ENCODE assay signal across 37 cellular contexts in the genomic region with DNA sequence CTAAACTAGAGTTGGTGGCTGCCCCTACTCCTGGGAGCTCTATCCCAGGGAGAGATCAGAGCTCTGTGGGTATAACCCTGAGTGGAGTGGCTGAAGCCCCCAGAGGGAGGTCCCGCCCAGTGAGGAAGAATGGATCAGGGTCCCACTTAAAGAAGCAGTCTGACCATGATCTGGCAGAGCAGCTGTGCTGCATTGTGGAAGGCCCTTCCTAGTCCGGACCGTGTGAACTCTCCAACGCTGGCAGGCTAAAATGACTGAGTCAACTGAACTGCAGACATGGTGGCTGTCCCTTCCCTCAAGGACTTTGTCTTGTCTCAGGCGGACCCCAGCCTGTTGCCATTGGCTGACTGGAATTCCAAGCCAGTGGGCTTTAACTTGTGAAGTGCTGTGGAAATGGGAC.
"Had no signal": no experiment of that assay in that cellular context is flagged by ENCODE, and none has a peak within 500 bp of the region (broad histone marks: within the 10 kb centered on the region; RNA-seq: fewer than 3 reads in every experiment).

No MANE protein-coding gene starts in this region.

- H3K4me3 ChIP-seq: adrenal gland, body of pancreas, cardiac muscle cell, esophagus muscularis mucosa, gastrocnemius medialis had no signal

- H3K9me3 ChIP-seq: adrenal gland, body of pancreas, esophagus muscularis mucosa, gastrocnemius medialis had no signal

- H3K36me3 Mint-ChIP-seq: activated CD4-positive, alpha-beta memory T cell treated with anti-CD3 and anti-CD28 coated beads for 36 hours; activated CD8-positive, alpha-beta memory T cell treated with anti-CD3 and anti-CD28 coated beads, Interleukin-2, amount 10 ng/mL, durations not matched to agents 7 days and 5 days; activated naive CD4-positive, alpha-beta T cell treated with anti-CD3 and anti-CD28 coated beads, Interleukin-2, amount 50 U/mL, for 24 hours; activated naive CD8-positive, alpha-beta T cell treated with anti-CD3 and anti-CD28 coated beads for 36 hours had no signal

- H3K9me3 Mint-ChIP-seq: activated CD4-positive, alpha-beta memory T cell treated with anti-CD3 and anti-CD28 coated beads for 36 hours; activated CD4-positive, alpha-beta T cell treated with anti-CD3 and anti-CD28 coated beads, Interleukin-2, amount 10 ng/mL, durations not matched to agents 24 days and 14 days; activated naive CD4-positive, alpha-beta T cell treated with anti-CD3 and anti-CD28 coated beads for 36 hours; activated naive CD4-positive, alpha-beta T cell treated with anti-CD3 and anti-CD28 coated beads, Interleukin-2, amount 50 U/mL, for 24 hours; activated T-helper 2 cell treated with anti-CD3 and anti-CD28 coated beads, Interferon-gamma antibody, Interleukin-2, Interleukin-4, amounts not matched to agents 10 μg/mL and 5 μg/mL and 100 μg/mL, durations not matched to agents 14 hours and 24 hours and 36 hours; T-helper 2 cell treated with Interferon-gamma antibody and Interleukin-4, amounts not matched to agents 5 μg/mL and 100 μg/mL, for 36 hours had no signal

- H3K27me3 ChIP-seq: adrenal gland, body of pancreas, cardiac muscle cell, foreskin keratinocyte, gastrocnemius medialis had no signal

- H3K36me3 ChIP-seq: adrenal gland, cardiac muscle cell, esophagus muscularis mucosa, gastrocnemius medialis had no signal

- ATAC-seq: activated CD4-positive, alpha-beta T cell treated with anti-CD3 and anti-CD28 coated beads for 36 hours; activated CD8-positive, alpha-beta memory T cell treated with anti-CD3 and anti-CD28 coated beads, Interleukin-2, amount 10 ng/mL, durations not matched to agents 7 days and 5 days; activated CD8-positive, alpha-beta T cell treated with anti-CD3 and anti-CD28 coated beads, Interleukin-2, amount 10 ng/mL, durations not matched to agents 7 days and 5 days; activated naive CD8-positive, alpha-beta T cell treated with anti-CD3 and anti-CD28 coated beads, Interleukin-2, amount 50 U/mL, for 24 hours; body of pancreas; effector memory CD8-positive, alpha-beta T cell; foreskin keratinocyte; gastrocnemius medialis; T-helper 17 cell had no signal

- H3K27ac Mint-ChIP-seq: activated CD4-positive, alpha-beta memory T cell treated with anti-CD3 and anti-CD28 coated beads for 36 hours; activated CD4-positive, alpha-beta T cell treated with anti-CD3 and anti-CD28 coated beads for 36 hours; activated CD4-positive, alpha-beta T cell treated with anti-CD3 and anti-CD28 coated beads, Interleukin-2, amount 10 ng/mL, durations not matched to agents 24 days and 14 days; activated CD8-positive, alpha-beta memory T cell treated with anti-CD3 and anti-CD28 coated beads, Interleukin-2, amount 10 ng/mL, durations not matched to agents 7 days and 5 days; activated CD8-positive, alpha-beta T cell treated with anti-CD3 and anti-CD28 coated beads, Interleukin-2, amount 10 ng/mL, durations not matched to agents 7 days and 5 days; activated naive CD4-positive, alpha-beta T cell treated with anti-CD3 and anti-CD28 coated beads for 36 hours; activated naive CD4-positive, alpha-beta T cell treated with anti-CD3 and anti-CD28 coated beads, Interleukin-2, amount 50 U/mL, for 24 hours; activated naive CD8-positive, alpha-beta T cell treated with anti-CD3 and anti-CD28 coated beads for 36 hours; activated naive CD8-positive, alpha-beta T cell treated with anti-CD3 and anti-CD28 coated beads, Interleukin-2, amount 50 U/mL, for 24 hours; activated T-helper 1 cell treated with anti-CD3 and anti-CD28 coated beads, Interleukin-12 subunit alpha, Interleukin-12 subunit beta, Interleukin-2, Interleukin-4 antibody, amounts not matched to agents 30 ng/mL and 10 ng/mL and 1 ng/mL, durations not matched to agents 14 hours and 24 hours and 36 hours; activated T-helper 2 cell treated with anti-CD3 and anti-CD28 coated beads, Interferon-gamma antibody, Interleukin-2, Interleukin-4, amounts not matched to agents 10 μg/mL and 5 μg/mL and 100 μg/mL, durations not matched to agents 14 hours and 24 hours and 36 hours; effector memory CD8-positive, alpha-beta T cell; T-helper 17 cell; T-helper 2 cell treated with Interferon-gamma antibody and Interleukin-4, amounts not matched to agents 5 μg/mL and 100 μg/mL, for 36 hours had no signal

- DNase-seq: activated CD4-positive, alpha-beta memory T cell treated with anti-CD3 and anti-CD28 coated beads for 36 hours; activated CD4-positive, alpha-beta T cell treated with anti-CD3 and anti-CD28 coated beads for 36 hours; activated CD4-positive, alpha-beta T cell treated with anti-CD3 and anti-CD28 coated beads, Interleukin-2, amount 10 ng/mL, durations not matched to agents 24 days and 14 days; activated CD4-positive, CD25-positive, alpha-beta regulatory T cell; activated CD4-positive, CD25-positive, alpha-beta regulatory T cell treated with anti-CD3 and anti-CD28 coated beads, Interleukin-2, amount 50 U/mL, for 72 hours; activated CD8-positive, alpha-beta memory T cell treated with anti-CD3 and anti-CD28 coated beads, Interleukin-2, amount 10 ng/mL, durations not matched to agents 7 days and 5 days; activated CD8-positive, alpha-beta memory T cell treated with anti-CD3 and anti-CD28 coated beads, Interleukin-2, amount 50 U/mL, for 4 hours; activated CD8-positive, alpha-beta T cell treated with anti-CD3 and anti-CD28 coated beads, Interleukin-2, amount 10 ng/mL, durations not matched to agents 7 days and 5 days; activated effector memory CD4-positive, alpha-beta T cell treated with anti-CD3 and anti-CD28 coated beads, Interleukin-2, amount 50 U/mL, for 16 hours; activated naive CD4-positive, alpha-beta T cell treated with anti-CD3 and anti-CD28 coated beads for 36 hours; activated naive CD8-positive, alpha-beta T cell treated with anti-CD3 and anti-CD28 coated beads for 36 hours; activated naive CD8-positive, alpha-beta T cell treated with anti-CD3 and anti-CD28 coated beads, Interleukin-2, amount 50 U/mL, for 24 hours; activated T-cell treated with anti-CD3 and anti-CD28 coated beads, Interleukin-2, amount 50 U/mL, for 1 hour; activated T-cell treated with anti-CD3 and anti-CD28 coated beads, Interleukin-2, amount 50 U/mL, for 48 hours; adrenal gland; amygdala; aorta; body of pancreas; cortex of kidney; dermis blood vessel endothelial cell; effector CD4-positive, alpha-beta T cell; effector memory CD8-positive, alpha-beta T cell; erythroblast; foreskin keratinocyte; gastrocnemius medialis; glutamatergic neuron; T-helper 1 cell; T-helper 17 cell; T1000 had no signal

- H3K4me1 Mint-ChIP-seq: activated CD4-positive, alpha-beta T cell treated with anti-CD3 and anti-CD28 coated beads for 36 hours; activated CD4-positive, alpha-beta T cell treated with anti-CD3 and anti-CD28 coated beads, Interleukin-2, amount 10 ng/mL, durations not matched to agents 24 days and 14 days; activated CD8-positive, alpha-beta memory T cell treated with anti-CD3 and anti-CD28 coated beads, Interleukin-2, amount 10 ng/mL, durations not matched to agents 7 days and 5 days; activated naive CD4-positive, alpha-beta T cell treated with anti-CD3 and anti-CD28 coated beads, Interleukin-2, amount 50 U/mL, for 24 hours; activated naive CD8-positive, alpha-beta T cell treated with anti-CD3 and anti-CD28 coated beads for 36 hours; activated naive CD8-positive, alpha-beta T cell treated with anti-CD3 and anti-CD28 coated beads, Interleukin-2, amount 50 U/mL, for 24 hours; central memory CD8-positive, alpha-beta T cell; T-helper 17 cell had no signal

- H3K4me3 Mint-ChIP-seq: activated CD4-positive, alpha-beta memory T cell treated with anti-CD3 and anti-CD28 coated beads for 36 hours; activated CD4-positive, alpha-beta T cell treated with anti-CD3 and anti-CD28 coated beads for 36 hours; activated CD4-positive, alpha-beta T cell treated with anti-CD3 and anti-CD28 coated beads, Interleukin-2, amount 10 ng/mL, durations not matched to agents 24 days and 14 days; activated CD8-positive, alpha-beta memory T cell treated with anti-CD3 and anti-CD28 coated beads, Interleukin-2, amount 10 ng/mL, durations not matched to agents 7 days and 5 days; activated CD8-positive, alpha-beta T cell treated with anti-CD3 and anti-CD28 coated beads, Interleukin-2, amount 10 ng/mL, durations not matched to agents 7 days and 5 days; activated naive CD4-positive, alpha-beta T cell treated with anti-CD3 and anti-CD28 coated beads for 36 hours; activated naive CD4-positive, alpha-beta T cell treated with anti-CD3 and anti-CD28 coated beads, Interleukin-2, amount 50 U/mL, for 24 hours; activated naive CD8-positive, alpha-beta T cell treated with anti-CD3 and anti-CD28 coated beads for 36 hours; activated naive CD8-positive, alpha-beta T cell treated with anti-CD3 and anti-CD28 coated beads, Interleukin-2, amount 50 U/mL, for 24 hours; activated T-helper 1 cell treated with anti-CD3 and anti-CD28 coated beads, Interleukin-12 subunit alpha, Interleukin-12 subunit beta, Interleukin-2, Interleukin-4 antibody, amounts not matched to agents 30 ng/mL and 10 ng/mL and 1 ng/mL, durations not matched to agents 14 hours and 24 hours and 36 hours; central memory CD8-positive, alpha-beta T cell; effector memory CD8-positive, alpha-beta T cell; T-helper 17 cell; T-helper 2 cell treated with Interferon-gamma antibody and Interleukin-4, amounts not matched to agents 5 μg/mL and 100 μg/mL, for 36 hours had no signal

- H3K27ac ChIP-seq: adrenal gland, body of pancreas, cardiac muscle cell, esophagus muscularis mucosa, foreskin keratinocyte, gastrocnemius medialis had no signal

- FAIRE-seq: colon had no signal

- H3K4me1 ChIP-seq: adrenal gland, body of pancreas, esophagus muscularis mucosa, foreskin keratinocyte, gastrocnemius medialis had no signal
